1 cellular context compared by ENCODE assay signal in the genomic region with DNA sequence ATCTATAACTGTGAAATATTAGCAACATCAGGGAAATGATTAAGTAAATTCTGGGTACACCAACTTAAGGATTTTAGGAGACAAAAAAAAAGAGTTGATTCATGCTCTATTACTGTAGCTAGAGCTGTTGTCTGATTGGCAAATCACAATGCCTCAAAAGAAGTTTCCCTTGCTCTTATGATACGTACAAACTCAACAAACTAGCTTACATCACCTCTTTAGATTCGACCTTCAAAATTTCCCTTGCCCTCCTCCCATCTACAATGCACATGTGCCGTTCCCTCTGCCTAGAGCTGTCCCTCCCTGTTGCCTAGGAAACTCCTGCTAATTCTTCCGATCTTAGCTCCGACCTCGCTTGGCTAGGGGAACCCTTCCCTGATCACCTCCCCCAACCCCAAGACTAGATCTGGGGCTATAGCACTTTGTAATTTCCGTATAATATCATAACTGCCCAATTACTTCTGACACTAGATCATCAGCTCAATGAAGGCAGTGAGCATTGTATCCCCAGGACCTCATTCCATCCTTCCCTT.
TF ChIP-seq lines count a peak whose summit lies in the region.

No MANE protein-coding gene starts in this region.

TF ChIP-seq in GM23338, 12 proteins besides CTCF, POLR2A, EP300 and RAD21 (continued from another document):
- TF ChIP-seq, protein P1, sequence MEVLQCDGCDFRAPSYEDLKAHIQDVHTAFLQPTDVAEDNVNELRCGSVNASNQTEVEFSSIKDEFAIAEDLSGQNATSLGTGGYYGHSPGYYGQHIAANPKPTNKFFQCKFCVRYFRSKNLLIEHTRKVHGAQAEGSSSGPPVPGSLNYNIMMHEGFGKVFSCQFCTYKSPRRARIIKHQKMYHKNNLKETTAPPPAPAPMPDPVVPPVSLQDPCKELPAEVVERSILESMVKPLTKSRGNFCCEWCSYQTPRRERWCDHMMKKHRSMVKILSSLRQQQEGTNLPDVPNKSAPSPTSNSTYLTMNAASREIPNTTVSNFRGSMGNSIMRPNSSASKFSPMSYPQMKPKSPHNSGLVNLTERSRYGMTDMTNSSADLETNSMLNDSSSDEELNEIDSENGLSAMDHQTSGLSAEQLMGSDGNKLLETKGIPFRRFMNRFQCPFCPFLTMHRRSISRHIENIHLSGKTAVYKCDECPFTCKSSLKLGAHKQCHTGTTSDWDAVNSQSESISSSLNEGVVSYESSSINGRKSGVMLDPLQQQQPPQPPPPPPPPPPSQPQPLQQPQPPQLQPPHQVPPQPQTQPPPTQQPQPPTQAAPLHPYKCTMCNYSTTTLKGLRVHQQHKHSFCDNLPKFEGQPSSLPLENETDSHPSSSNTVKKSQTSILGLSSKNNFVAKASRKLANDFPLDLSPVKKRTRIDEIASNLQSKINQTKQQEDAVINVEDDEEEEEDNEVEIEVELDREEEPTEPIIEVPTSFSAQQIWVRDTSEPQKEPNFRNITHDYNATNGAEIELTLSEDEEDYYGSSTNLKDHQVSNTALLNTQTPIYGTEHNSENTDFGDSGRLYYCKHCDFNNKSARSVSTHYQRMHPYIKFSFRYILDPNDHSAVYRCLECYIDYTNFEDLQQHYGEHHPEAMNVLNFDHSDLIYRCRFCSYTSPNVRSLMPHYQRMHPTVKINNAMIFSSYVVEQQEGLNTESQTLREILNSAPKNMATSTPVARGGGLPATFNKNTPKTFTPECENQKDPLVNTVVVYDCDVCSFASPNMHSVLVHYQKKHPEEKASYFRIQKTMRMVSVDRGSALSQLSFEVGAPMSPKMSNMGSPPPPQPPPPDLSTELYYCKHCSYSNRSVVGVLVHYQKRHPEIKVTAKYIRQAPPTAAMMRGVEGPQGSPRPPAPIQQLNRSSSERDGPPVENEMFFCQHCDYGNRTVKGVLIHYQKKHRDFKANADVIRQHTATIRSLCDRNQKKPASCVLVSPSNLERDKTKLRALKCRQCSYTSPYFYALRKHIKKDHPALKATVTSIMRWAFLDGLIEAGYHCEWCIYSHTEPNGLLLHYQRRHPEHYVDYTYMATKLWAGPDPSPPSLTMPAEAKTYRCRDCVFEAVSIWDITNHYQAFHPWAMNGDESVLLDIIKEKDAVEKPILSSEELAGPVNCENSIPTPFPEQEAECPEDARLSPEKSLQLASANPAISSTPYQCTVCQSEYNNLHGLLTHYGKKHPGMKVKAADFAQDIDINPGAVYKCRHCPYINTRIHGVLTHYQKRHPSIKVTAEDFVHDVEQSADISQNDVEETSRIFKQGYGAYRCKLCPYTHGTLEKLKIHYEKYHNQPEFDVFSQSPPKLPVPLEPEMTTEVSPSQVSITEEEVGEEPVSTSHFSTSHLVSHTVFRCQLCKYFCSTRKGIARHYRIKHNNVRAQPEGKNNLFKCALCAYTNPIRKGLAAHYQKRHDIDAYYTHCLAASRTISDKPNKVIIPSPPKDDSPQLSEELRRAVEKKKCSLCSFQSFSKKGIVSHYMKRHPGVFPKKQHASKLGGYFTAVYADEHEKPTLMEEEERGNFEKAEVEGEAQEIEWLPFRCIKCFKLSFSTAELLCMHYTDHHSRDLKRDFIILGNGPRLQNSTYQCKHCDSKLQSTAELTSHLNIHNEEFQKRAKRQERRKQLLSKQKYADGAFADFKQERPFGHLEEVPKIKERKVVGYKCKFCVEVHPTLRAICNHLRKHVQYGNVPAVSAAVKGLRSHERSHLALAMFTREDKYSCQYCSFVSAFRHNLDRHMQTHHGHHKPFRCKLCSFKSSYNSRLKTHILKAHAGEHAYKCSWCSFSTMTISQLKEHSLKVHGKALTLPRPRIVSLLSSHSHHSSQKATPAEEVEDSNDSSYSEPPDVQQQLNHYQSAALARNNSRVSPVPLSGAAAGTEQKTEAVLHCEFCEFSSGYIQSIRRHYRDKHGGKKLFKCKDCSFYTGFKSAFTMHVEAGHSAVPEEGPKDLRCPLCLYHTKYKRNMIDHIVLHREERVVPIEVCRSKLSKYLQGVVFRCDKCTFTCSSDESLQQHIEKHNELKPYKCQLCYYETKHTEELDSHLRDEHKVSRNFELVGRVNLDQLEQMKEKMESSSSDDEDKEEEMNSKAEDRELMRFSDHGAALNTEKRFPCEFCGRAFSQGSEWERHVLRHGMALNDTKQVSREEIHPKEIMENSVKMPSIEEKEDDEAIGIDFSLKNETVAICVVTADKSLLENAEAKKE (CRISPR knock-in tag; IDR thresholded peaks at IDR 0.05), result no peak
- no peak for TF ChIP-seq ZNF114 (CRISPR knock-in tag; IDR thresholded peaks at IDR 0.05)
